Comparison of ENCODE assay signal across 22 cellular contexts in the genomic region with DNA sequence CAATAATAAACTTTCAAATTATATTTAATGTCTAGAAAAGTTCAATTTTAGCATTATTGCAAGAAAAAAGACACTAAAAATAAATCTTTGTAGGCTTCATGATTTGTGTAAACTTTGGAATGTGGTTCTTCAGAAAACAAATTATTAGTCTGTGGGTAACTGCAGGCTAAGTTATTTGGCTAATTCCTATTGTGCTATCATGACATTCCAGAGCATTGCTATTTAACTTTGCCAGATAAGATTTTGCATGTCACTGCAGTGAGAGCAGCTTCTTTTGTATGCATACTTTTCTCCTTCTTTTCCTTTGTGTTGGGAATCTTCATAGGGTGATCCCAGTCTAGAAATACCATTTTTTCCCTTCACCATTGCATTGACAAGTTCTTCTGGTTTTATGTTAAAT.
A peak's percentile ranks its signal among the peaks of the same experiment; 100 is the strongest.
DNase-seq lines count a peak whose midpoint lies in the region; ATAC-seq lines count a peak whose summit lies in the region.
"Had no signal": no experiment of that assay in that cellular context is flagged by ENCODE, and none has a peak within 500 bp of the region (broad histone marks: within the 10 kb centered on the region; RNA-seq: fewer than 3 reads in every experiment).

No MANE protein-coding gene starts in this region.

- H3K79me2 ChIP-seq in trophoblast cell (ENCODE audit: control insufficient read depth, insufficient read depth, low read length, poor library complexity), result no peaks in the 10 kb centered on the region

- no peaks in the 10 kb centered on the region for H3K79me1 ChIP-seq in trophoblast cell (ENCODE audit: low read length)

- ATAC-seq in GM19035 (IDR thresholded peaks at IDR 0.05; ENCODE audit: unreplicated experiment), result no peak
- ATAC-seq: GM12878 had no signal

- no peak overlapping the region for H4K8ac ChIP-seq in trophoblast cell (ENCODE audit: low read depth, low read length)

- peak overlapping the region; percentile 31; the same call in 1 of the 2 replicates for H3K27ac ChIP-seq in HUES6 (ENCODE audit: low read depth, low read length)
- no peak overlapping the region for H3K27ac ChIP-seq in trophoblast cell (ENCODE audit: low read depth, low read length)
- H3K27ac ChIP-seq: BLaER1, SJSA1 had no signal

- H3K9ac ChIP-seq in HUES6 (ENCODE audit: low read length), result no peak overlapping the region
- no peak overlapping the region for H3K9ac ChIP-seq in trophoblast cell (ENCODE audit: low read length)
- H3K9ac ChIP-seq: BLaER1 had no signal

- H3K27me3 ChIP-seq in HUES6 (ENCODE audit: control insufficient read depth, insufficient read depth, low read length) (no peaks in the 10 kb centered on the region), trophoblast cell (ENCODE audit: insufficient read depth, low read length) (no peaks in the 10 kb centered on the region)
- H3K27me3 ChIP-seq: SJSA1 had no signal

- H3K4me1 ChIP-seq in HUES6 (ENCODE audit: control insufficient read depth, insufficient read depth, low read length) (peaks cover 13% of the 10 kb centered on the region; the same call in 1 of the 2 replicates), trophoblast cell (ENCODE audit: control insufficient read depth in 1 of 2, insufficient read depth in 2 of 2, low read length in 2 of 2) (no peaks in the 10 kb centered on the region)
- H3K4me1 ChIP-seq: BLaER1, SJSA1 had no signal

- H2AK5ac ChIP-seq in trophoblast cell (ENCODE audit: low read length), result no peak overlapping the region

- H2BK5ac ChIP-seq in trophoblast cell (ENCODE audit: low read depth, low read length, poor library complexity), result no peak overlapping the region

- H3K23ac ChIP-seq in trophoblast cell (ENCODE audit: low read length), result no peak overlapping the region

- H3K4ac ChIP-seq in trophoblast cell (ENCODE audit: low read depth, low read length), result no peak overlapping the region

- H2AFZ ChIP-seq in trophoblast cell (ENCODE audit: insufficient read depth, low read length, poor library complexity), result no peak overlapping the region

- H4K91ac ChIP-seq in trophoblast cell (ENCODE audit: low read depth, low read length), result no peak overlapping the region

- no peak overlapping the region for H3K4me2 ChIP-seq in trophoblast cell (ENCODE audit: low read length)
- H3K4me2 ChIP-seq: BLaER1 had no signal

- no peak overlapping the region for H3K14ac ChIP-seq in trophoblast cell (ENCODE audit: low read length)

- H3K18ac ChIP-seq in trophoblast cell (ENCODE audit: low read length), result no peak overlapping the region

- H2BK12ac ChIP-seq in trophoblast cell (ENCODE audit: low read length), result no peak overlapping the region

- H3K36me3 ChIP-seq in HUES6 (ENCODE audit: control insufficient read depth, insufficient read depth, low read length), result no peaks in the 10 kb centered on the region
- no peaks in the 10 kb centered on the region for H3K36me3 ChIP-seq in trophoblast cell (ENCODE audit: control insufficient read depth in 1 of 2, insufficient read depth in 2 of 2, low read length in 2 of 2)
- H3K36me3 ChIP-seq: BLaER1, SJSA1 had no signal

- no peak overlapping the region for H4K12ac ChIP-seq in trophoblast cell (ENCODE audit: low read depth, low read length)

- no peaks in the 10 kb centered on the region; the same call in 1 of the 2 replicates for H3K9me3 ChIP-seq in HUES6 (ENCODE audit: control insufficient read depth, insufficient read depth, low read depth, low read length)
- no peaks in the 10 kb centered on the region for H3K9me3 ChIP-seq in trophoblast cell (ENCODE audit: insufficient read depth, low read depth, low read length)
- H3K9me3 ChIP-seq: SJSA1 had no signal

- H3K4me3 ChIP-seq in HUES6 (ENCODE audit: low read depth, low read length), result no peak overlapping the region
- no peak overlapping the region for H3K4me3 ChIP-seq in trophoblast cell (ENCODE audit: low read depth, low read length)
- H3K4me3 ChIP-seq: BLaER1, GM12878, SJSA1 had no signal

- DNase-seq in astrocyte of the hippocampus (ENCODE audit: low read depth, low spot score), result peak; percentile 2
- peak; percentile 0 for DNase-seq in iPS DF 19.7 (ENCODE audit: low read depth, low spot score)
- peak; percentile 0 to 61 for DNase-seq in trophoblast cell
- DNase-seq in GM19240 (ENCODE audit: insufficient read length, low spot score), result no peak
- DNase-seq in NCI-H82 treated with DMSO at 0.1 percent for 48 hours (lab: John Stamatoyannopoulos, UW; ENCODE audit: unreplicated experiment), result no peak
- DNase-seq: ACHN; CD4-positive, alpha-beta T cell; COR-L47; DND-41; GOT3; KG1; NCI-H1092 treated with DMSO at 0.1 percent for 48 hours; NCI-H146; NCI-H2029; NCI-H2227 treated with DMSO at 0.1 percent for 48 hours; NCI-H510A; NCI-H748 treated with DMSO at 0.1 percent for 48 hours had no signal

- no peak overlapping the region for H2BK120ac ChIP-seq in trophoblast cell (ENCODE audit: insufficient read depth, low read length, poor library complexity)

Comparison
In these comparisons a context has a peak if more than half of its experiments do, and no peak if none do; other contexts are left out.
1. DNase-seq: peak in astrocyte of the hippocampus (single experiment), iPS DF 19.7 (single experiment) and trophoblast cell (2 of 2); none in GM19240 (single experiment) and NCI-H82 treated with DMSO at 0.1 percent for 48 hours (single experiment).